In genomic region chr5:154690488-154690887, GRCh38 we compare ENCODE assay signal across 30 cellular contexts.
"Had no signal": no experiment of that assay in that cellular context is flagged by ENCODE, and none has a peak within 500 bp of the region (broad histone marks: within the 10 kb centered on the region; RNA-seq: fewer than 3 reads in every experiment).

No MANE protein-coding gene starts in this region.

- H3K9me3 ChIP-seq: colonic mucosa, gastrocnemius medialis, prostate gland, suprapubic skin had no signal

- H3K36me3 Mint-ChIP-seq: activated CD8-positive, alpha-beta memory T cell treated with anti-CD3 and anti-CD28 coated beads, Interleukin-2, amount 10 ng/mL, durations not matched to agents 7 days and 5 days; activated naive CD4-positive, alpha-beta T cell treated with anti-CD3 and anti-CD28 coated beads, Interleukin-2, amount 50 U/mL, for 72 hours; naive thymus-derived CD4-positive, alpha-beta T cell; stimulated activated memory B cell treated with anti-CD40 and anti-IgM and Interleukin-4, amounts not matched to agents 10 μg/mL and 1 μg/mL and 100 μg/mL, for 72 hours had no signal

- H3K4me3 Mint-ChIP-seq: activated CD4-positive, alpha-beta T cell treated with anti-CD3 and anti-CD28 coated beads for 36 hours; activated CD8-positive, alpha-beta memory T cell treated with anti-CD3 and anti-CD28 coated beads, Interleukin-2, amount 10 ng/mL, durations not matched to agents 7 days and 5 days; activated CD8-positive, alpha-beta T cell treated with anti-CD3 and anti-CD28 coated beads, Interleukin-2, amount 10 ng/mL, durations not matched to agents 7 days and 5 days; naive thymus-derived CD4-positive, alpha-beta T cell; stimulated activated memory B cell treated with anti-CD40 and anti-IgM and Interleukin-4, amounts not matched to agents 10 μg/mL and 1 μg/mL and 100 μg/mL, for 72 hours; T-helper 2 cell treated with Interferon-gamma antibody and Interleukin-4, amounts not matched to agents 5 μg/mL and 100 μg/mL, for 36 hours had no signal

- H3K27ac ChIP-seq: colonic mucosa, left lung, prostate gland, suprapubic skin, tibial nerve had no signal

- ATAC-seq: activated CD4-positive, alpha-beta T cell treated with anti-CD3 and anti-CD28 coated beads for 36 hours; activated CD8-positive, alpha-beta memory T cell treated with anti-CD3 and anti-CD28 coated beads, Interleukin-2, amount 10 ng/mL, durations not matched to agents 7 days and 5 days; activated CD8-positive, alpha-beta T cell treated with anti-CD3 and anti-CD28 coated beads, Interleukin-2, amount 10 ng/mL, durations not matched to agents 7 days and 5 days; activated naive CD4-positive, alpha-beta T cell treated with anti-CD3 and anti-CD28 coated beads, Interleukin-2, amount 50 U/mL, for 72 hours; gastrocnemius medialis; naive thymus-derived CD4-positive, alpha-beta T cell; stimulated activated memory B cell treated with anti-CD40 and anti-IgM and Interleukin-4, amounts not matched to agents 10 μg/mL and 1 μg/mL and 100 μg/mL, for 72 hours had no signal

- H3K9me3 Mint-ChIP-seq: activated naive CD4-positive, alpha-beta T cell treated with anti-CD3 and anti-CD28 coated beads, Interleukin-2, amount 50 U/mL, for 72 hours; T-helper 2 cell treated with Interferon-gamma antibody and Interleukin-4, amounts not matched to agents 5 μg/mL and 100 μg/mL, for 36 hours had no signal

- FAIRE-seq: bronchial epithelial cell, islet of Langerhans, urothelium cell line had no signal

- H3K27me3 ChIP-seq: colonic mucosa, gastrocnemius medialis, stomach, suprapubic skin, tibial nerve had no signal

- DNase-seq: activated CD4-positive, alpha-beta T cell treated with anti-CD3 and anti-CD28 coated beads for 36 hours; activated CD4-positive, CD25-positive, alpha-beta regulatory T cell; activated CD8-positive, alpha-beta memory T cell treated with anti-CD3 and anti-CD28 coated beads, Interleukin-2, amount 10 ng/mL, durations not matched to agents 7 days and 5 days; activated CD8-positive, alpha-beta T cell treated with anti-CD3 and anti-CD28 coated beads, Interleukin-2, amount 10 ng/mL, durations not matched to agents 7 days and 5 days; activated naive CD4-positive, alpha-beta T cell; activated T-cell treated with anti-CD3 and anti-CD28 coated beads, Interleukin-2, amount 50 U/mL, for 48 hours; cerebellar nuclear complex; colonic mucosa; effector memory CD4-positive, alpha-beta T cell; gastrocnemius medialis; glutamatergic neuron; mammary epithelial cell; midbrain; naive thymus-derived CD4-positive, alpha-beta T cell; retina; stimulated activated CD4-positive, alpha-beta T cell treated with anti-CD3 and anti-CD28 coated beads, Interleukin-1b, Interleukin-23, amount 100 ng/mL, for 48 hours; stimulated activated CD4-positive, alpha-beta T cell treated with anti-CD3 and anti-CD28 coated beads, Interleukin-4, amount 100 ng/mL, for 4 hours; stimulated activated CD8-positive, alpha-beta memory T cell treated with anti-CD3 and anti-CD28 coated beads, Interleukin-4, amount 100 ng/mL, for 48 hours; stomach; T-helper 1 cell had no signal

- H3K27ac Mint-ChIP-seq: activated CD4-positive, alpha-beta T cell treated with anti-CD3 and anti-CD28 coated beads for 36 hours; activated CD8-positive, alpha-beta memory T cell treated with anti-CD3 and anti-CD28 coated beads, Interleukin-2, amount 10 ng/mL, durations not matched to agents 7 days and 5 days; activated CD8-positive, alpha-beta T cell treated with anti-CD3 and anti-CD28 coated beads, Interleukin-2, amount 10 ng/mL, durations not matched to agents 7 days and 5 days; activated naive CD4-positive, alpha-beta T cell treated with anti-CD3 and anti-CD28 coated beads, Interleukin-2, amount 50 U/mL, for 72 hours; naive thymus-derived CD4-positive, alpha-beta T cell; stimulated activated memory B cell treated with anti-CD40 and anti-IgM and Interleukin-4, amounts not matched to agents 10 μg/mL and 1 μg/mL and 100 μg/mL, for 72 hours; T-helper 2 cell treated with Interferon-gamma antibody and Interleukin-4, amounts not matched to agents 5 μg/mL and 100 μg/mL, for 36 hours had no signal

- H3K36me3 ChIP-seq: colonic mucosa, gastrocnemius medialis, left lung, prostate gland, stomach, suprapubic skin, tibial nerve had no signal

- H3K27me3 Mint-ChIP-seq: stimulated activated memory B cell treated with anti-CD40 and anti-IgM and Interleukin-4, amounts not matched to agents 10 μg/mL and 1 μg/mL and 100 μg/mL, for 72 hours had no signal

- H3K4me1 Mint-ChIP-seq: activated CD4-positive, alpha-beta T cell treated with anti-CD3 and anti-CD28 coated beads for 36 hours; activated CD8-positive, alpha-beta memory T cell treated with anti-CD3 and anti-CD28 coated beads, Interleukin-2, amount 10 ng/mL, durations not matched to agents 7 days and 5 days; stimulated activated memory B cell treated with anti-CD40 and anti-IgM and Interleukin-4, amounts not matched to agents 10 μg/mL and 1 μg/mL and 100 μg/mL, for 72 hours had no signal

- H3K4me3 ChIP-seq: colonic mucosa had no signal

- H3K4me1 ChIP-seq: colonic mucosa, prostate gland had no signal
